2 cellular contexts compared by ENCODE assay signal in genomic region chr4:3744901-3745300, GRCh38.
A peak's percentile ranks its signal among the peaks of the same experiment; 100 is the strongest.
TF ChIP-seq lines count a peak whose summit lies in the region.

No MANE protein-coding gene starts in this region.

TF ChIP-seq in A549, 52 proteins besides CTCF, POLR2A, EP300 and RAD21 (continued from another document):
- no peak for TF ChIP-seq USF2 (IDR thresholded peaks at IDR 0.05)
- no peak for TF ChIP-seq CBX8 (IDR thresholded peaks at IDR 0.05)
- no peak for TF ChIP-seq HEYL (CRISPR knock-in tag; IDR thresholded peaks at IDR 0.05)
- TF ChIP-seq ESRRA (IDR thresholded peaks at IDR 0.05; ENCODE audit: borderline replicate concordance, low read length) = no peak
- no peak for TF ChIP-seq EHMT2 (IDR thresholded peaks at IDR 0.05; ENCODE audit: low read depth)
- no peak for TF ChIP-seq KDM5A (IDR thresholded peaks at IDR 0.05)
TF ChIP-seq in A549: peak in this region for 0.

TF ChIP-seq in HEK293, 187 proteins besides CTCF, POLR2A, EP300 and RAD21 (continued from another document):
- TF ChIP-seq ZIC2 (tag by site-specific recombination; IDR thresholded peaks at IDR 0.05) (peak; percentile 49), ZXDB (tag by site-specific recombination; IDR thresholded peaks at IDR 0.05) (0 out of 2 replicates have a peak, but pooled peaks have one; percentile 14), PATZ1 (tag by site-specific recombination; IDR thresholded peaks at IDR 0.05) (peak; percentile 53; the same call in 1 of the 2 replicates), ZNF776 (tag by site-specific recombination; IDR thresholded peaks at IDR 0.05; ENCODE audit: borderline replicate concordance) (no peak), ZNF335 (tag by site-specific recombination; conservative IDR thresholded peaks at IDR 0.05) (peak; percentile 48; the same call in 1 of the 2 replicates), GLIS1 (tag by site-specific recombination; IDR thresholded peaks at IDR 0.05) (peak; percentile 88), YY1 (tag by site-specific recombination; IDR thresholded peaks at IDR 0.05) (no peak), BCL6B (tag by site-specific recombination; IDR thresholded peaks at IDR 0.05) (no peak), ZNF514 (tag by site-specific recombination; IDR thresholded peaks at IDR 0.05) (no peak), HOXC10 (CRISPR knock-in tag; IDR thresholded peaks at IDR 0.05) (no peak), ZNF571 (tag by site-specific recombination; IDR thresholded peaks at IDR 0.05) (no peak), SCRT1 (tag by site-specific recombination; IDR thresholded peaks at IDR 0.05; ENCODE audit: borderline replicate concordance) (no peak), ZNF350 (tag by site-specific recombination; IDR thresholded peaks at IDR 0.05) (no peak), ZNF248 (tag by site-specific recombination; IDR thresholded peaks at IDR 0.05) (no peak), ZNF121 (tag by site-specific recombination; IDR thresholded peaks at IDR 0.05) (no peak), ZNF610 (tag by site-specific recombination; IDR thresholded peaks at IDR 0.05; ENCODE audit: borderline replicate concordance) (no peak), ZNF664 (tag by site-specific recombination; IDR thresholded peaks at IDR 0.05) (no peak), PRDM4 (tag by site-specific recombination; IDR thresholded peaks at IDR 0.05) (no peak), ZNF23 (tag by site-specific recombination; IDR thresholded peaks at IDR 0.05; ENCODE audit: borderline replicate concordance) (no peak), TRIM28 (IDR thresholded peaks at IDR 0.05; ENCODE audit: borderline replicate concordance, low read length) (no peak), ZNF112 (tag by site-specific recombination; IDR thresholded peaks at IDR 0.05) (no peak), ZNF214 (tag by site-specific recombination; IDR thresholded peaks at IDR 0.05; ENCODE audit: borderline replicate concordance) (no peak), GLIS2 (tag by site-specific recombination; IDR thresholded peaks at IDR 0.05) (peak; percentile 31; the same call in 1 of the 2 replicates), ZSCAN23 (tag by site-specific recombination; IDR thresholded peaks at IDR 0.05) (no peak), ZNF529 (tag by site-specific recombination; IDR thresholded peaks at IDR 0.05; ENCODE audit: insufficient replicate concordance) (no peak), KLF16 (tag by site-specific recombination; IDR thresholded peaks at IDR 0.05) (no peak), ZNF341 (tag by site-specific recombination; IDR thresholded peaks at IDR 0.05; ENCODE audit: low read depth) (no peak), ZNF132 (tag by site-specific recombination; IDR thresholded peaks at IDR 0.05; ENCODE audit: borderline replicate concordance) (no peak), ZFP69B (tag by site-specific recombination; IDR thresholded peaks at IDR 0.05) (peak; percentile 87), ZNF837 (tag by site-specific recombination; IDR thresholded peaks at IDR 0.05) (no peak), ZNF521 (tag by site-specific recombination; IDR thresholded peaks at IDR 0.05) (no peak), SCRT2 (tag by site-specific recombination; IDR thresholded peaks at IDR 0.05) (no peak), KLF1 (tag by site-specific recombination; IDR thresholded peaks at IDR 0.05) (peak; percentile 21), ZNF621 (tag by site-specific recombination; IDR thresholded peaks at IDR 0.05) (no peak), ZNF302 (tag by site-specific recombination; IDR thresholded peaks at IDR 0.05; ENCODE audit: low read depth) (no peak), ZNF37A (tag by site-specific recombination; IDR thresholded peaks at IDR 0.05) (no peak), ZNF692 (tag by site-specific recombination; IDR thresholded peaks at IDR 0.05) (peak; percentile 93), ZNF138 (tag by site-specific recombination; IDR thresholded peaks at IDR 0.05; ENCODE audit: borderline replicate concordance) (no peak), ZNF140 (tag by site-specific recombination; IDR thresholded peaks at IDR 0.05) (no peak), ZNF624 (tag by site-specific recombination; IDR thresholded peaks at IDR 0.05) (no peak), KLF7 (tag by site-specific recombination; IDR thresholded peaks at IDR 0.05; ENCODE audit: borderline replicate concordance) (no peak)
